8 cellular contexts compared by ENCODE assay signal in genomic region chr12:104740668-104741067, GRCh38.
A peak's percentile ranks its signal among the peaks of the same experiment; 100 is the strongest.
DNase-seq lines count a peak whose midpoint lies in the region; ATAC-seq and TF ChIP-seq lines count a peak whose summit lies in the region.

No MANE protein-coding gene starts in this region.

- no peaks in the 10 kb centered on the region for H3K27me3 Mint-ChIP-seq in memory B cell

- H3K79me2 ChIP-seq in OCI-LY3 (ENCODE audit: low read length) = no peaks in the 10 kb centered on the region

- DNase-seq in memory B cell (ENCODE audit: low spot score in 2 of 2) (peak; percentile 48 to 50), H7 (no peak), NK-92 (lab: John Stamatoyannopoulos, UW; ENCODE audit: unreplicated experiment) (no peak), 8988T (no peak), AML-193 (lab: John Stamatoyannopoulos, UW) (no peak)

- H3K36me3 ChIP-seq in OCI-LY3 (replicated peaks; ENCODE audit: low read depth, low read length) = no peaks in the 10 kb centered on the region
- H3K36me3 ChIP-seq in H7 (replicated peaks; ENCODE audit: control insufficient read depth, insufficient read depth, low read length) = no peaks in the 10 kb centered on the region

- peak overlapping the region; percentile 85 for H3K27ac Mint-ChIP-seq in memory B cell

- no peaks in the 10 kb centered on the region for H3K27me3 ChIP-seq in OCI-LY3 (ENCODE audit: low read depth, low read length)
- H3K27me3 ChIP-seq in H7 (ENCODE audit: control insufficient read depth, insufficient read depth, low read length) = no peaks in the 10 kb centered on the region

- H3K4me3 Mint-ChIP-seq in memory B cell = peak overlapping the region; percentile 75

- H3K4me1 ChIP-seq in OCI-LY3 (ENCODE audit: low read length) = peaks cover 31% of the 10 kb centered on the region

- no peak overlapping the region for H2AFZ ChIP-seq in OCI-LY3 (ENCODE audit: low read depth, low read length)

- no peaks in the 10 kb centered on the region for H3K9me3 ChIP-seq in OCI-LY3 (ENCODE audit: insufficient read depth, low read length)

- H3K4me2 ChIP-seq in OCI-LY3 (ENCODE audit: low read length) = peak overlapping the region; percentile 90

- peaks cover 70% of the 10 kb centered on the region for H3K4me1 Mint-ChIP-seq in memory B cell

- H4K20me1 ChIP-seq in OCI-LY3 (ENCODE audit: insufficient read depth, low read length) = no peaks in the 10 kb centered on the region

- peak overlapping the region; percentile 54 for H3K4me3 ChIP-seq in OCI-LY3 (ENCODE audit: low read length)
- no peak overlapping the region for H3K4me3 ChIP-seq in H7 (ENCODE audit: insufficient read depth, low read depth, low read length)

- no peak for TF ChIP-seq CTCF in OCI-LY3 (IDR thresholded peaks at IDR 0.05; ENCODE audit: low read depth, low read length)

- no peaks in the 10 kb centered on the region for H3K9me3 Mint-ChIP-seq in memory B cell

- H3K27ac ChIP-seq in OCI-LY3 (ENCODE audit: low read length) = peak overlapping the region; percentile 54

- H3K9ac ChIP-seq in OCI-LY3 (ENCODE audit: low read length) = peak overlapping the region; percentile 24; the same call in 1 of the 2 replicates

- H3K36me3 Mint-ChIP-seq in memory B cell = peaks cover 2% of the 10 kb centered on the region

- ATAC-seq in GM18868 (IDR thresholded peaks at IDR 0.05; ENCODE audit: unreplicated experiment) (peak; percentile 90), HG02610 (IDR thresholded peaks at IDR 0.05; ENCODE audit: unreplicated experiment) (peak; percentile 80), memory B cell (ENCODE audit: low read depth) (peak; percentile 93)

Comparison
In these comparisons a context has a peak if more than half of its experiments do, and no peak if none do; other contexts are left out.
1. DNase-seq: peak in memory B cell (2 of 2); none in H7 (single experiment), NK-92 (single experiment), 8988T (single experiment) and AML-193 (0 of 2).
2. Peak in every context shown above with its lines, with median percentiles within 50 percentile points of each other: ATAC-seq.